21 cellular contexts compared by ENCODE assay signal in the genomic region with DNA sequence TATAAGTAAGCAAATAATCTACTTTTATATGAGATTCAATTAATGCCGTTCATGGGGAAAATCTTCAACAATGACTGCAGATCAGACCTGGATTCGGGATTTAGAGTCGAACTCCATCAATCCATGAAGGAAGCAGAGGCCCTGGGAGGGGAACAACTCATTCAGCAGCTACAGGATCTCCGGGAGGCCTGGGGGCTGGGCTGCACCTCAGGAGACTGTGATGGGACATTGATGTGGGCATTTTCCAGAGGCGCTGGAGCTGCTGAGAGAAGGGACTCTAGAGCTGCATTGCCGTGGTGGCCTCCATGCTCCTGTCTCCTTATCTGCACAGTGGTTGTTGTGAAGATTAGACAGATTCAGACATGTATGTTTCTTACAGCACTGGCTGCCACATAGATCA.
DNase-seq lines count a peak whose midpoint lies in the region; ATAC-seq and TF ChIP-seq lines count a peak whose summit lies in the region.
"Had no signal": no experiment of that assay in that cellular context is flagged by ENCODE, and none has a peak within 500 bp of the region (broad histone marks: within the 10 kb centered on the region; RNA-seq: fewer than 3 reads in every experiment).

No MANE protein-coding gene starts in this region.

- 0 out of 2 replicates have a peak overlapping the region, but pooled peaks have one; percentile 63 for H2AFZ ChIP-seq in OCI-LY1 (ENCODE audit: low read length)
- H2AFZ ChIP-seq: GM23248 had no signal

- no peaks in the 10 kb centered on the region for H3K9me3 Mint-ChIP-seq in osteocyte (ENCODE audit: unreplicated experiment)

- no peaks in the 10 kb centered on the region for H3K9me2 ChIP-seq in OCI-LY1 (ENCODE audit: low read depth, low read length)

- no peak overlapping the region for H3K27ac ChIP-seq in OCI-LY1 (ENCODE audit: low read depth, low read length, poor library complexity, severe bottlenecking)
- H3K27ac ChIP-seq in lung (ENCODE audit: low read depth in 1 of 2, low read length in 1 of 2) = no peak overlapping the region
- H3K27ac ChIP-seq: A549, GM23248 had no signal

- no peaks in the 10 kb centered on the region for H3K4me1 Mint-ChIP-seq in osteocyte (ENCODE audit: unreplicated experiment)

- H3K4me3 ChIP-seq in OCI-LY1 (ENCODE audit: low read depth, low read length, poor library complexity, severe bottlenecking) (peak overlapping the region; percentile 22), lung (no peak overlapping the region), mucosa of descending colon (no peak overlapping the region)
- H3K4me3 ChIP-seq: A549, GM23248 had no signal

- H4K20me1 ChIP-seq in OCI-LY1 (ENCODE audit: insufficient read depth, low read length) = no peaks in the 10 kb centered on the region
- H4K20me1 ChIP-seq: BLaER1 treated with 17β-estradiol and CSF1 and Interleukin-3, amounts not matched to agents 10 nM and 100 nM had no signal

- no peaks in the 10 kb centered on the region for H3F3A ChIP-seq in OCI-LY1 (ENCODE audit: insufficient read depth, low read length)

- no peak overlapping the region for H3K4me2 ChIP-seq in OCI-LY1 (ENCODE audit: low read length)
- H3K4me2 ChIP-seq: A549 had no signal

- no peaks in the 10 kb centered on the region; the same call in 1 of the 2 replicates for H3K27me3 ChIP-seq in OCI-LY1 (ENCODE audit: insufficient read depth, low read length)
- no peaks in the 10 kb centered on the region for H3K27me3 ChIP-seq in lung (ENCODE audit: control insufficient read depth, insufficient read depth)
- H3K27me3 ChIP-seq: BE2C; BLaER1 treated with 17β-estradiol and CSF1 and Interleukin-3, amounts not matched to agents 10 nM and 100 nM had no signal

- no peaks in the 10 kb centered on the region for H3K79me2 ChIP-seq in OCI-LY1 (ENCODE audit: insufficient read depth, low read length)

- peak; percentile 75 to 88 for DNase-seq in NCI-H526 (lab: John Stamatoyannopoulos, UW)
- DNase-seq in lung (ENCODE audit: low spot score) = peak; percentile 22
- peak; percentile 68 for DNase-seq in osteocyte (ENCODE audit: extremely low spot score, unreplicated experiment)
- DNase-seq in DMS79 treated with DMSO at 0.1 percent for 48 hours (lab: John Stamatoyannopoulos, UW) = no peak
- DNase-seq in activated naive CD4-positive, alpha-beta T cell treated with anti-CD3 and anti-CD28 coated beads, Interleukin-2, amount 50 U/mL, for 16 hours = no peak
- DNase-seq in mucosa of descending colon = no peak
- DNase-seq: 8988T; ACHN; AML-193; BE2C; Calu3; CD4-positive, alpha-beta memory T cell; COR-L47; DMS53; DND-41; GM23248; H7; HCEC 1CT had no signal

- H3K9me3 ChIP-seq in OCI-LY1 (ENCODE audit: low read length) (peaks cover 7% of the 10 kb centered on the region; the same call in 1 of the 2 replicates), lung (ENCODE audit: control insufficient read depth in 2 of 2, insufficient read depth in 1 of 2, low read length in 1 of 2) (peaks cover 9 to 14% of the 10 kb centered on the region in 2 donors), mucosa of descending colon (peaks cover 24% of the 10 kb centered on the region)
- H3K9me3 ChIP-seq: A549, BE2C had no signal

- TF ChIP-seq CTCF in OCI-LY1 (IDR thresholded peaks at IDR 0.05; ENCODE audit: low read length) (no peak), lung (IDR thresholded peaks at IDR 0.05; ENCODE audit: control extremely low read depth, extremely low read depth) (no peak), osteocyte (IDR thresholded peaks at IDR 0.05) (no peak), mucosa of descending colon (IDR thresholded peaks at IDR 0.05) (no peak)

- WGBS in lung, 2 donors = 87 to 92% methylated on average over 6 of the region's 6 CpGs

- no peak overlapping the region for H3K27ac Mint-ChIP-seq in osteocyte (ENCODE audit: unreplicated experiment)
- H3K27ac Mint-ChIP-seq: CD4-positive, alpha-beta memory T cell had no signal

- H3K9ac ChIP-seq in OCI-LY1 (ENCODE audit: low read length) = no peak overlapping the region
- H3K9ac ChIP-seq: BLaER1 treated with 17β-estradiol and CSF1 and Interleukin-3, amounts not matched to agents 10 nM and 100 nM; GM23248 had no signal

- ATAC-seq in lung (ENCODE audit: insufficient read depth, low FRiP score) (no peak), mucosa of descending colon (no peak)
- ATAC-seq: A549 had no signal

- peaks cover under 1% of the 10 kb centered on the region for H3K27me3 Mint-ChIP-seq in osteocyte (ENCODE audit: unreplicated experiment)

- intact Hi-C loops in mucosa of descending colon (cut with DNase I, micrococcal nuclease) = no loop called here

- H3K4me1 ChIP-seq in OCI-LY1 (ENCODE audit: insufficient read depth, low read length, severe bottlenecking) = no peaks in the 10 kb centered on the region
- no peaks in the 10 kb centered on the region for H3K4me1 ChIP-seq in lung (ENCODE audit: control insufficient read depth in 2 of 2, insufficient read depth in 2 of 2, low read length in 2 of 2)
- H3K4me1 ChIP-seq in mucosa of descending colon (ENCODE audit: low read depth) = no peaks in the 10 kb centered on the region
- H3K4me1 ChIP-seq: A549, BE2C had no signal

- peaks cover 6% of the 10 kb centered on the region; the same call in 1 of the 2 replicates for H3K36me3 ChIP-seq in OCI-LY1 (ENCODE audit: insufficient read depth, low read length)
- H3K36me3 ChIP-seq in lung (ENCODE audit: control insufficient read depth in 2 of 2, insufficient read depth in 2 of 2, low read length in 2 of 2) = no peaks in the 10 kb centered on the region
- H3K36me3 ChIP-seq in mucosa of descending colon (ENCODE audit: low read depth) = no peaks in the 10 kb centered on the region
- H3K36me3 ChIP-seq: BLaER1 treated with 17β-estradiol and CSF1 and Interleukin-3, amounts not matched to agents 10 nM and 100 nM had no signal

- H3K4me3 Mint-ChIP-seq in osteocyte (ENCODE audit: unreplicated experiment) = no peak overlapping the region
- H3K4me3 Mint-ChIP-seq: CD4-positive, alpha-beta memory T cell had no signal

- H3K36me3 Mint-ChIP-seq in osteocyte (ENCODE audit: unreplicated experiment) = no peaks in the 10 kb centered on the region
- H3K36me3 Mint-ChIP-seq: CD4-positive, alpha-beta memory T cell had no signal

Comparison
In these comparisons a context has a peak if more than half of its experiments do, and no peak if none do; other contexts are left out.
1. DNase-seq: peak in NCI-H526 (2 of 2), lung (single experiment) and osteocyte (single experiment); none in DMS79 treated with DMSO at 0.1 percent for 48 hours (single experiment), activated naive CD4-positive, alpha-beta T cell treated with anti-CD3 and anti-CD28 coated beads, Interleukin-2, amount 50 U/mL, for 16 hours (single experiment) and mucosa of descending colon (0 of 3).